9 cellular contexts compared by ENCODE assay signal in genomic region chr5:139061856-139062255, GRCh38.
DNase-seq lines count a peak whose midpoint lies in the region; ATAC-seq and TF ChIP-seq lines count a peak whose summit lies in the region.
"Had no signal": no experiment of that assay in that cellular context is flagged by ENCODE, and none has a peak within 500 bp of the region (broad histone marks: within the 10 kb centered on the region; RNA-seq: fewer than 3 reads in every experiment).

No MANE protein-coding gene starts in this region.

- DNase-seq in NCI-H1436 (lab: John Stamatoyannopoulos, UW), result peak; percentile 53
- DNase-seq in NCI-H1436 treated with DMSO at 0.1 percent for 48 hours (lab: John Stamatoyannopoulos, UW), result no peak
- no peak for DNase-seq in SK-N-SH
- DNase-seq in iPS DF 19.7 (ENCODE audit: low read depth, low spot score), result peak; percentile 28
- DNase-seq in NCI-H2081 (lab: John Stamatoyannopoulos, UW), result no peak
- no peak for DNase-seq in NCI-H1048 (lab: John Stamatoyannopoulos, UW)
- DNase-seq: activated B cell treated with CpG ODN at 0.5 μM for 24 hours had no signal

- TF ChIP-seq CTCF in SK-N-SH (IDR thresholded peaks at IDR 0.05), result no peak

- peaks cover 18 to 23% of the 10 kb centered on the region in 2 experiments; a peak in 3 of 4 replicates for H3K4me1 ChIP-seq in SK-N-SH (ENCODE audit: control insufficient read depth in 1 of 2, insufficient read depth in 2 of 2, low read depth in 1 of 2, low read length in 1 of 2)
- H3K4me1 ChIP-seq in subcutaneous abdominal adipose tissue (ENCODE audit: control insufficient read depth in 5 of 5, insufficient read depth in 5 of 5, low read length in 5 of 5), result peaks cover 0 to 21% (median 12%) of the 10 kb centered on the region in 5 donors

- no peaks in the 10 kb centered on the region for H3K9me3 ChIP-seq in SK-N-SH
- no peaks in the 10 kb centered on the region for H3K9me3 ChIP-seq in subcutaneous abdominal adipose tissue (ENCODE audit: control insufficient read depth in 5 of 5, low read length in 5 of 5)

- no peaks in the 10 kb centered on the region for H3K27me3 ChIP-seq in SK-N-SH (ENCODE audit: insufficient read depth)
- no peaks in the 10 kb centered on the region for H3K27me3 ChIP-seq in subcutaneous abdominal adipose tissue (ENCODE audit: control insufficient read depth in 5 of 5, insufficient read depth in 4 of 5, low read length in 5 of 5)

- WGBS in SK-N-SH (ENCODE audit: low lambda C conversion rate), result 87% methylated on average over 4 of the region's 4 CpGs

- no peak overlapping the region for H3K9ac ChIP-seq in SK-N-SH
- no peak overlapping the region for H3K9ac ChIP-seq in subcutaneous abdominal adipose tissue (ENCODE audit: low read length in 5 of 5)

- no peaks in the 10 kb centered on the region for H3K36me3 ChIP-seq in SK-N-SH (replicated peaks in 1 of 2; ENCODE audit: control insufficient read depth in 1 of 2, insufficient read depth in 2 of 2, low read length in 1 of 2)
- H3K36me3 ChIP-seq in subcutaneous abdominal adipose tissue (ENCODE audit: control insufficient read depth in 5 of 5, insufficient read depth in 5 of 5, low read length in 5 of 5), result peaks cover 0 to 4% (median 0%) of the 10 kb centered on the region in 5 donors

- ATAC-seq in GM18868 (IDR thresholded peaks at IDR 0.05; ENCODE audit: unreplicated experiment), result no peak

- TF ChIP-seq EP300 in SK-N-SH (IDR thresholded peaks at IDR 0.05; ENCODE audit: borderline replicate concordance in 1 of 2, low read depth in 1 of 2, low read length in 1 of 2), result no peak

- POLR2A ChIA-PET in SK-N-SH (lab: Yijun Ruan, JAX), result interaction anchor here (0.6 kb wide), 1 partner anchor 10 kb away, joined by 3 read pairs; no protein-coding TSS in a partner anchor

- CTCF ChIA-PET in SK-N-SH (lab: Yijun Ruan, JAX), result no interaction called here

- H3K27ac ChIP-seq in SK-N-SH (ENCODE audit: low read depth in 2 of 2, low read length in 1 of 2) (peak overlapping the region; percentile 50 to 71), subcutaneous abdominal adipose tissue (ENCODE audit: low read depth, low read length) (peak overlapping the region; percentile 4)

- peak overlapping the region; percentile 61 for H3K4me2 ChIP-seq in SK-N-SH

- H3K79me2 ChIP-seq in SK-N-SH (ENCODE audit: insufficient read depth), result no peaks in the 10 kb centered on the region

- H4K20me1 ChIP-seq in SK-N-SH (ENCODE audit: insufficient read depth), result no peaks in the 10 kb centered on the region

- TF ChIP-seq RAD21 in SK-N-SH (IDR thresholded peaks at IDR 0.05; ENCODE audit: low read length), result no peak

- no peaks in the 10 kb centered on the region for H3K9me2 ChIP-seq in SK-N-SH

- no peaks in the 10 kb centered on the region for H3F3A ChIP-seq in SK-N-SH (replicated peaks; ENCODE audit: insufficient read depth)

- H3K4me3 ChIP-seq in SK-N-SH (ENCODE audit: low read depth in 2 of 2, low read length in 1 of 2) (no peak overlapping the region), subcutaneous abdominal adipose tissue (ENCODE audit: low read depth in 1 of 5, low read length in 5 of 5) (no peak overlapping the region)

- peak overlapping the region; percentile 75; the same call in 1 of the 2 replicates for H2AFZ ChIP-seq in SK-N-SH (ENCODE audit: low read depth)

TF ChIP-seq in SK-N-SH, 30 proteins besides CTCF, POLR2A, EP300 and RAD21:
- no peak for TF ChIP-seq NFIC (IDR thresholded peaks at IDR 0.05; ENCODE audit: borderline replicate concordance)
- no peak for TF ChIP-seq RFX5 (IDR thresholded peaks at IDR 0.05; ENCODE audit: low read length)
- no peak for TF ChIP-seq TCF12 (IDR thresholded peaks at IDR 0.05)
- no peak for TF ChIP-seq MAX (IDR thresholded peaks at IDR 0.05; ENCODE audit: low read depth)
- TF ChIP-seq TEAD4 (IDR thresholded peaks at IDR 0.05; ENCODE audit: borderline replicate concordance, insufficient read depth), result no peak
- TF ChIP-seq CHD2 (IDR thresholded peaks at IDR 0.05; ENCODE audit: low read length, partially characterized antibody), result no peak
- TF ChIP-seq GATA2 (CRISPR knock-in tag; IDR thresholded peaks at IDR 0.05), result no peak
- no peak for TF ChIP-seq FOXM1 (IDR thresholded peaks at IDR 0.05; ENCODE audit: low read depth)
- TF ChIP-seq MEF2A (IDR thresholded peaks at IDR 0.05; ENCODE audit: borderline replicate concordance, low read depth), result no peak
- TF ChIP-seq, protein P1, sequence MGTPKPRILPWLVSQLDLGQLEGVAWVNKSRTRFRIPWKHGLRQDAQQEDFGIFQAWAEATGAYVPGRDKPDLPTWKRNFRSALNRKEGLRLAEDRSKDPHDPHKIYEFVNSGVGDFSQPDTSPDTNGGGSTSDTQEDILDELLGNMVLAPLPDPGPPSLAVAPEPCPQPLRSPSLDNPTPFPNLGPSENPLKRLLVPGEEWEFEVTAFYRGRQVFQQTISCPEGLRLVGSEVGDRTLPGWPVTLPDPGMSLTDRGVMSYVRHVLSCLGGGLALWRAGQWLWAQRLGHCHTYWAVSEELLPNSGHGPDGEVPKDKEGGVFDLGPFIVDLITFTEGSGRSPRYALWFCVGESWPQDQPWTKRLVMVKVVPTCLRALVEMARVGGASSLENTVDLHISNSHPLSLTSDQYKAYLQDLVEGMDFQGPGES (IDR thresholded peaks at IDR 0.05; ENCODE audit: low read depth, low read length), result no peak
- TF ChIP-seq ELF1 (IDR thresholded peaks at IDR 0.05), result no peak
- TF ChIP-seq YY1 (IDR thresholded peaks at IDR 0.05; ENCODE audit: low read depth), result no peak
- no peak for TF ChIP-seq JUND (IDR thresholded peaks at IDR 0.05)

Comparison
In these comparisons a context has a peak if more than half of its experiments do, and no peak if none do; other contexts are left out.
1. DNase-seq: peak in NCI-H1436 (single experiment) and iPS DF 19.7 (single experiment); none in NCI-H1436 treated with DMSO at 0.1 percent for 48 hours (single experiment), SK-N-SH (single experiment), NCI-H2081 (0 of 2) and NCI-H1048 (single experiment).